In the genomic region with DNA sequence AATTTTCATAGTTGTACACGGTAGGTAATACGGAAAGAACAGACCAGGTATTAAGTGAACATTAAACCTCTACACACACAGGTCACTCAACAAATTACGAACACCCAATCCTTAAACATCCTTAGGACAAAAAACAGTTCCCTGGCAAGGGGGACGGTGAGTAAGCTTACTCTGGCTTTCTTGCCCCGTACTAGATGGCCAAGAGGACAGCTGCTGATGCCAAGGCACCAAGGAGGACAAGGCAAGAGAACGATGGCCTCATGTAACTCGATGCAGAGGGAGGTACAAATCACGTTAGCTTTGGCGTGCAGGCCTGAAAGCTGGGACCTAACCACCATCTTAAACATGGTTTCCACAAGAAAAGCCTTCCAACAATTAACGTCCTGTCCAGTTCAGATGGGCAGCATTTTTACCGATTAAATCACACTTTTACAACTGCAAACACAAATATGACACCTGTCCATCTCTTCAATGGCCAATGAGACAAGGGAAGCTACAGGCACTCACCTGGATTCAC, we compare ENCODE assay signal across 1 cellular context.
TF ChIP-seq lines count a peak whose summit lies in the region.

No MANE protein-coding gene starts in this region.

TF ChIP-seq in HepG2, 621 proteins besides CTCF, POLR2A, EP300 and RAD21:
- peak; percentile 93 for TF ChIP-seq RBM22 (optimal IDR thresholded peaks at IDR 0.05; ENCODE audit: low read length)
- TF ChIP-seq POGZ (CRISPR knock-in tag; IDR thresholded peaks at IDR 0.05) = no peak
